ENCODE assay signal across 10 cellular contexts in the genomic region with DNA sequence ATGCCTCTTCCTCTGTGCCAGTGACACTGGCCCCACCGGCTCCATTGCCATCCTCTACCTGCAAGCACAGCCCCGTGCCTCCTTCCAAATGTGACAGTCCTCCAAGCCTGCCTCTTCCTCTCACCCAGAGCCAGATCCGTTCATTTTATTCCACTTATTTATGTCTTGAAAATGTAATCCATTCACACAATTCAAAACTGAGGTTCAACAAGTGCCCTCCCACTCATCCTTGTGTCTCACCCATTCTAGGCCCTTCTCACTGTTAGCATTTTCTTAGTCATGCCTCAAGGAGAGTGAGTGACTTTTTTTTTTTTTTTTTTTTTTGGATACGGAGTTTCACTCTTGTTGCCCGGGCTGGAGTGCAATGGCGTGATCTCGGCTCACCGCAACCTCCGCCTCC. TPM values are rescaled to one million over a fixed set of nuclear protein-coding genes. Genes with fewer than 3 reads are reported as not detected.
"Had no signal": no experiment of that assay in that cellular context is flagged by ENCODE, and none has a peak within 500 bp of the region (broad histone marks: within the 10 kb centered on the region; RNA-seq: fewer than 3 reads in every experiment).

No MANE protein-coding gene starts in this region.

- H3K4me3 ChIP-seq: GM23338, HAP-1, K562 had no signal

- DNase-seq: H7, IMR-90, KG1 had no signal

- H3K4me1 ChIP-seq: HAP-1 had no signal

- H3K9me3 Mint-ChIP-seq: GM23338 had no signal

- H3K9me3 ChIP-seq: HAP-1 had no signal

- H3K4me2 ChIP-seq: GM23338 had no signal

- FAIRE-seq: H1, HTR-8/SVneo, K562 had no signal

- H3K36me3 ChIP-seq: HAP-1 had no signal

- H2AFZ ChIP-seq: GM23338 had no signal

- H3K27ac Mint-ChIP-seq: GM23338 had no signal

- H3K4me3 Mint-ChIP-seq: GM23338 had no signal

- ATAC-seq: GM23338, HCT116, K562 had no signal

RNA-seq across cellular contexts. Expression of gene FKBP6, which starts 41.7 kb away (rescaled TPM):
- total RNA-seq: GM23338, HT-29, IMR-90, K562 had no signal
- polyA plus RNA-seq: IMR-90, K562 had no signal

RNA-seq across cellular contexts. Expression of gene TRIM50, which starts 41.7 kb away (rescaled TPM):
- total RNA-seq: H1, H7, HT-29, IMR-90, K562 had no signal
- polyA plus RNA-seq: GM23338, IMR-90, K562 had no signal
